Comparison of ENCODE assay signal across 8 cellular contexts in genomic region chr10:47340613-47341170, GRCh38. TPM values are rescaled to one million over a fixed set of nuclear protein-coding genes. Genes with fewer than 3 reads are reported as not detected.
DNase-seq lines count a peak whose midpoint lies in the region; ATAC-seq lines count a peak whose summit lies in the region.

No MANE protein-coding gene starts in this region.

- H2BK5ac ChIP-seq in mesenchymal stem cell (ENCODE audit: low read depth, low read length, poor library complexity, severe bottlenecking): no peak overlapping the region

- no peak overlapping the region for H4K91ac ChIP-seq in mesenchymal stem cell (ENCODE audit: low read length)

- H3K36me3 ChIP-seq in mesenchymal stem cell (ENCODE audit: control insufficient read depth in 1 of 2, insufficient read depth in 2 of 2, low read depth in 1 of 2, low read length in 2 of 2): no peaks in the 10 kb centered on the region

- H3K14ac ChIP-seq in mesenchymal stem cell (ENCODE audit: low read length in 2 of 2): no peak overlapping the region

- H3K23ac ChIP-seq in mesenchymal stem cell (ENCODE audit: low read length in 2 of 2): no peak overlapping the region

- no peak overlapping the region for H2BK120ac ChIP-seq in mesenchymal stem cell (ENCODE audit: low read depth, low read length)

- H2AK5ac ChIP-seq in mesenchymal stem cell (ENCODE audit: low read length, severe bottlenecking): no peak overlapping the region

- no peak overlapping the region for H2AFZ ChIP-seq in mesenchymal stem cell (ENCODE audit: low read depth, low read length)

- no peak overlapping the region for H3K9ac ChIP-seq in mesenchymal stem cell (ENCODE audit: low read length)

- WGBS in mesenchymal stem cell: 38% methylated on average over 2 of the region's 5 CpGs

- no peaks in the 10 kb centered on the region for H3K9me3 ChIP-seq in mesenchymal stem cell (ENCODE audit: control insufficient read depth, low read length)

- peak; percentile 18 for DNase-seq in NCI-H510A treated with DMSO at 0.1 percent for 48 hours (lab: John Stamatoyannopoulos, UW)
- DNase-seq in NCI-H510A (lab: John Stamatoyannopoulos, UW): no peak
- DNase-seq in M059J (ENCODE audit: low read depth): peak; percentile 22
- DNase-seq in activated CD4-positive, alpha-beta T cell treated with anti-CD3 and anti-CD28 coated beads, Interleukin-2, amount 50 U/mL, for 24 hours (ENCODE audit: low read depth in 1 of 2, low spot score in 1 of 2): peak; percentile 59 to 63
- DNase-seq in effector CD4-positive, alpha-beta T cell: peak; percentile 59
- peak; percentile 48 for DNase-seq in mesenchymal stem cell
- peak; percentile 52 to 64 for DNase-seq in stimulated activated CD8-positive, alpha-beta memory T cell treated with anti-CD3 and anti-CD28 coated beads, Interleukin-2, amount 100 ng/mL, for 48 hours (ENCODE audit: low read depth in 2 of 2)

- ATAC-seq in GM21528 (IDR thresholded peaks at IDR 0.05; ENCODE audit: low FRiP score, unreplicated experiment): no peak

- H2BK15ac ChIP-seq in mesenchymal stem cell (ENCODE audit: low read depth, poor library complexity, severe bottlenecking): no peak overlapping the region

- H3K4me3 ChIP-seq in mesenchymal stem cell (ENCODE audit: insufficient read depth in 1 of 2, low read depth in 1 of 2, low read length in 2 of 2): no peak overlapping the region

- peaks cover 3% of the 10 kb centered on the region for H3K4me1 ChIP-seq in mesenchymal stem cell (ENCODE audit: control insufficient read depth, insufficient read depth, low read depth, low read length)

- H3K27ac ChIP-seq in mesenchymal stem cell (ENCODE audit: low read length, poor library complexity, severe bottlenecking): no peak overlapping the region

- no peak overlapping the region for H3K4ac ChIP-seq in mesenchymal stem cell (ENCODE audit: low read depth in 1 of 2, low read length in 2 of 2)

- H3K27me3 ChIP-seq in mesenchymal stem cell (ENCODE audit: control insufficient read depth in 1 of 2, insufficient read depth in 1 of 2, low read length in 2 of 2): peaks cover 13 to 37% of the 10 kb centered on the region in 2 experiments

- H3K79me1 ChIP-seq in mesenchymal stem cell (replicated peaks; ENCODE audit: low read length, poor library complexity, severe bottlenecking): no peaks in the 10 kb centered on the region

- no peak overlapping the region for H3K18ac ChIP-seq in mesenchymal stem cell (ENCODE audit: low read depth in 1 of 2, low read length in 2 of 2)

- no peak overlapping the region for H2BK12ac ChIP-seq in mesenchymal stem cell (ENCODE audit: low read length in 2 of 2)

- H3K4me2 ChIP-seq in mesenchymal stem cell (ENCODE audit: low read length, poor library complexity, severe bottlenecking): no peak overlapping the region

- H4K8ac ChIP-seq in mesenchymal stem cell (ENCODE audit: low read length): no peak overlapping the region

RNA-seq across cellular contexts. Expression of gene RBP3, which starts 7.5 kb away (rescaled TPM):
- not detected in 2 replicates for total RNA-seq in M059J (2014; rRNA removed; shearing (Covaris generic))
- polyA plus RNA-seq in mesenchymal stem cell (2013, experiment 1 of 2): 0.01 TPM
- 0.01 TPM for polyA plus RNA-seq in mesenchymal stem cell (2013, experiment 2 of 2)

RNA-seq across cellular contexts. Expression of gene GDF2, which starts 18.4 kb away (rescaled TPM):
- total RNA-seq in M059J (2014; rRNA removed; shearing (Covaris generic)): not detected in 2 replicates
- polyA plus RNA-seq in mesenchymal stem cell (2013, experiment 1 of 2): not detected
- not detected for polyA plus RNA-seq in mesenchymal stem cell (2013, experiment 2 of 2)

RNA-seq across cellular contexts. Expression of gene GDF10, which starts 40.7 kb away (rescaled TPM):
- not detected in 2 replicates for total RNA-seq in M059J (2014; rRNA removed; shearing (Covaris generic))
- polyA plus RNA-seq in mesenchymal stem cell (2013, experiment 1 of 2): not detected
- not detected for polyA plus RNA-seq in mesenchymal stem cell (2013, experiment 2 of 2)

RNA-seq across cellular contexts. Expression of gene ZNF488, which starts 43.4 kb away (rescaled TPM):
- total RNA-seq in M059J (2014; rRNA removed; shearing (Covaris generic)): 0.62 and 0.79 TPM in 2 replicates
- 0.17 TPM for polyA plus RNA-seq in mesenchymal stem cell (2013, experiment 1 of 2)
- polyA plus RNA-seq in mesenchymal stem cell (2013, experiment 2 of 2): 0.16 TPM
